Comparison of ENCODE assay signal across 8 cellular contexts in the genomic region with DNA sequence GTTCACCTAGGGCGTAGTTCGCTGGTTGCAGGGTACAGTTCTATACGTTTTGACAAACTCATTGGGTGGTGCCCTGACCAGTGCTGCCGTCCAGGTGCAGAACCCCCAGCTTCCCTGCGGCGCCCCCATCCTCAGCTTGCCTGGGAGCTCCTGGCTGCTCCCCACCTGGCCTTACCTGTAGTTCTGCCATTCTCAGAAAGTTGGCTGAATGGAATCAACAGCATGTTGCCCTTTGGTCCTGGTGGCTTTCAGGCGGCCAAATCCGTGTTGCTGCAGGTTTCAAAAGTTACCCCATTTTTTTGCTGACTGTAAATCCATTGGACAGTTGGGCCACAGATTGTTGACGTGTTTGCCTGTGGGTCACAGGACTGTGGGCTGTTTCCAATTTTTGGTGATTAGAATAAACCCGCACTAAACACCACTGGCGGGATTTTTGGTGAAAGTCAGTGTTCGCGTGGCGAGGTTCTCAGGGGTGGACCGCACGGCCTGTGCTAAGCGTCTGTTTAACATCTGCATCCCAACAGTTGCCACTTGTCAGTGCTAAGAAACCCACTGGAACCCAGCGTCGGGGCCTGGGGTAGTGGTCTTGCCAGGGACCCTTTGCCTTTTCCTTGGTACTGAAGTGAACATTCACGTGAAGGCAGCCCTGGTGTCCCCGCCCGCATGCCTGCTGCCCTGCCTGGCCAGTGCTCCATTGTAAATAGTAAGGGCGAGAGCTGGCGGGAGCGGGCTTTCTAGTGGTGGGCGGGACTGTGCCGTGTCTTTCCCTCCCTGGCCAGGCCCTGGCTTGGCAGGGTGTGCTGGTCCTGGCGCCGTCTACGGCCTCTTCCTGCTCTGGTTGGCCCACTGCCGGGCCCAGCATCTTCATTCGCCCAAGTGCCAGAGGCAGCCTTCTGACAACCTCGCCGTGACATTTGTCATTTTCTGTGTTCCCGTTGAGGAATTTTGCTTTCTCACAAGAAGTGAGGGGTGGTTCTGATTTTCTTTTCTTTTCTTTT. TPM values are rescaled to one million over a fixed set of nuclear protein-coding genes. Genes with fewer than 3 reads are reported as not detected.
DNase-seq lines count a peak whose midpoint lies in the region; ATAC-seq, FAIRE-seq and TF ChIP-seq lines count a peak whose summit lies in the region.

No MANE protein-coding gene starts in this region.

- peaks cover 2% of the 10 kb centered on the region for H3K9me1 ChIP-seq in keratinocyte (ENCODE audit: control insufficient read depth, extremely low read depth, insufficient read depth, low read length)

- H3K27me3 ChIP-seq in BLaER1 treated with 17β-estradiol and CSF1 and Interleukin-3, amounts not matched to agents 10 nM and 100 nM: no peaks in the 10 kb centered on the region
- no peaks in the 10 kb centered on the region for H3K27me3 ChIP-seq in keratinocyte (ENCODE audit: control insufficient read depth, extremely low read depth, insufficient read depth, low read length)
- no peaks in the 10 kb centered on the region for H3K27me3 ChIP-seq in stomach smooth muscle (ENCODE audit: control insufficient read depth in 1 of 2, insufficient read depth in 2 of 2, low read length in 2 of 2)

- peak overlapping the region; percentile 43 to 99 (median 93); a peak in 18 of 20 replicates for H3K4me3 ChIP-seq in BLaER1 treated with 17β-estradiol and CSF1 and Interleukin-3, amounts not matched to agents 10 nM and 100 nM
- H3K4me3 ChIP-seq in keratinocyte (ENCODE audit: control insufficient read depth in 2 of 3, extremely low read depth in 1 of 3, insufficient read depth in 2 of 3, low read depth in 1 of 3, low read length in 3 of 3): no peak overlapping the region
- H3K4me3 ChIP-seq in stomach smooth muscle (ENCODE audit: low read length in 2 of 2): peak overlapping the region in 1 of 2 donors; percentile 52

- TF ChIP-seq CTCF in keratinocyte (optimal IDR thresholded peaks at IDR 0.05 in 1 of 3, IDR thresholded peaks at IDR 0.05 in 1 of 3, conservative IDR thresholded peaks at IDR 0.05 in 1 of 3; ENCODE audit: extremely low read depth in 1 of 3, insufficient read depth in 2 of 3, low read length in 3 of 3): no peak

- dilution Hi-C loops in keratinocyte (cut with MboI; ENCODE audit: extremely low pct_ligation_motif_present, low sequenced_read_pairs): no loop called here

- ATAC-seq in HG03521 (IDR thresholded peaks at IDR 0.05; ENCODE audit: unreplicated experiment) (no peak), GM21528 (IDR thresholded peaks at IDR 0.05; ENCODE audit: low FRiP score, unreplicated experiment) (no peak)

- 49 to 57% (median 53%) methylated on average over 32 to 35 of the region's 35 CpGs for WGBS in adipose tissue, 3 donors

- DNase-seq in HT1080 (ENCODE audit: low read depth) (peak; percentile 73), keratinocyte (ENCODE audit: low read depth, low spot score) (no peak), activated gamma-delta T cell (lab: John Stamatoyannopoulos, UW) (no peak)

- H3K79me2 ChIP-seq in keratinocyte (ENCODE audit: control insufficient read depth, insufficient read depth, low read length): peaks cover 67% of the 10 kb centered on the region

- H3K4me1 ChIP-seq in BLaER1 treated with 17β-estradiol and CSF1 and Interleukin-3, amounts not matched to agents 10 nM and 100 nM: peaks cover 68 to 81% (median 79%) of the 10 kb centered on the region in 10 experiments
- H3K4me1 ChIP-seq in keratinocyte (ENCODE audit: control insufficient read depth, extremely low read depth, insufficient read depth, low read length): peaks cover 31% of the 10 kb centered on the region
- peaks cover 64% of the 10 kb centered on the region for H3K4me1 ChIP-seq in stomach smooth muscle (ENCODE audit: control insufficient read depth, insufficient read depth, low read length)

- H3K9ac ChIP-seq in BLaER1 treated with 17β-estradiol and CSF1 and Interleukin-3, amounts not matched to agents 10 nM and 100 nM: peak overlapping the region; percentile 95 to 99 (median 98)
- H3K9ac ChIP-seq in keratinocyte (ENCODE audit: control insufficient read depth, extremely low read depth, insufficient read depth, low read length): peak overlapping the region; percentile 6
- peak overlapping the region; percentile 29 to 53 for H3K9ac ChIP-seq in stomach smooth muscle (ENCODE audit: low read length in 2 of 2)

- H2AFZ ChIP-seq in keratinocyte (ENCODE audit: control insufficient read depth, low read length): no peak overlapping the region

- no peaks in the 10 kb centered on the region for H3K9me3 ChIP-seq in BLaER1 treated with 17β-estradiol and CSF1 and Interleukin-3, amounts not matched to agents 10 nM and 100 nM (replicated peaks in 1 of 11)
- H3K9me3 ChIP-seq in keratinocyte (ENCODE audit: control insufficient read depth, low read depth, low read length) (no peaks in the 10 kb centered on the region), stomach smooth muscle (ENCODE audit: control insufficient read depth in 2 of 2, low read length in 2 of 2) (no peaks in the 10 kb centered on the region)

- peak overlapping the region; percentile 90 to 99 (median 97) for H3K4me2 ChIP-seq in BLaER1 treated with 17β-estradiol and CSF1 and Interleukin-3, amounts not matched to agents 10 nM and 100 nM
- peak overlapping the region; percentile 27 for H3K4me2 ChIP-seq in keratinocyte (ENCODE audit: control insufficient read depth, extremely low read depth, insufficient read depth, low read depth, low read length)

- no peak for FAIRE-seq in keratinocyte (lab: Jason Lieb, UNC)

- H4K20me1 ChIP-seq in BLaER1 treated with 17β-estradiol and CSF1 and Interleukin-3, amounts not matched to agents 10 nM and 100 nM: peaks cover 50 to 79% (median 76%) of the 10 kb centered on the region in 11 experiments
- peaks cover 29% of the 10 kb centered on the region for H4K20me1 ChIP-seq in keratinocyte (ENCODE audit: control insufficient read depth, extremely low read depth, insufficient read depth, low read length)

- H3K36me3 ChIP-seq in BLaER1 treated with 17β-estradiol and CSF1 and Interleukin-3, amounts not matched to agents 10 nM and 100 nM: peaks cover 0 to 12% (median 7%) of the 10 kb centered on the region in 11 experiments; a peak in 10 of 22 replicates
- H3K36me3 ChIP-seq in keratinocyte (ENCODE audit: control insufficient read depth in 2 of 2, extremely low read depth in 1 of 2, insufficient read depth in 2 of 2, low read length in 2 of 2) (peaks cover 0 to 6% of the 10 kb centered on the region in 2 experiments), stomach smooth muscle (ENCODE audit: control insufficient read depth in 2 of 2, insufficient read depth in 2 of 2, low read length in 2 of 2) (no peaks in the 10 kb centered on the region)

- H3K27ac ChIP-seq in BLaER1 treated with 17β-estradiol and CSF1 and Interleukin-3, amounts not matched to agents 10 nM and 100 nM: peak overlapping the region; percentile 90 to 97 (median 97); a peak in 21 of 22 replicates
- H3K27ac ChIP-seq in adipose tissue (ENCODE audit: low read depth, low read length): peak overlapping the region; percentile 45
- H3K27ac ChIP-seq in keratinocyte (ENCODE audit: control insufficient read depth, insufficient read depth, low read length): peak overlapping the region; percentile 43
- peak overlapping the region; percentile 85 for H3K27ac ChIP-seq in stomach smooth muscle (ENCODE audit: low read length)

RNA-seq across cellular contexts. Expression of a gene that starts 3.3 kb away (rescaled TPM):
- 8.5 and 10.0 TPM in 2 replicates for total RNA-seq in HT1080 (2014; rRNA removed; shearing (Covaris generic))
- 16.1 and 19.1 TPM in 2 replicates for polyA plus RNA-seq in HT1080 (2015; cell fraction: cytosol; rRNA removed)
- 30.5 and 32.1 TPM in 2 replicates for polyA plus RNA-seq in HT1080 (2015; cell fraction: nucleus; rRNA removed)
- polyA plus RNA-seq in adipose tissue (10 to 100 TPM in 1 of 3 donors, 1 to 10 TPM in 2; 5.8 to 17.4 (median 8.4) TPM), keratinocyte (3.0 to 4.6 TPM (median 3.3 TPM) in 3 replicates)
- 14.9 TPM for polyA plus RNA-seq in keratinocyte (2011; ENCODE audit: low read depth)
- 2.0 and 3.4 TPM in 2 replicates for polyA plus RNA-seq in keratinocyte (2011; cell fraction: cytosol; rRNA removed)
- polyA plus RNA-seq in keratinocyte (2011; cell fraction: nucleus; rRNA removed): 7.6 and 9.5 TPM in 2 replicates
- 6.4 and 6.8 TPM in 2 replicates for polyA plus RNA-seq in keratinocyte (2012; ENCODE audit: low replicate concordance)
- polyA minus RNA-seq in keratinocyte: 6.0 to 24.1 TPM (median 7.4 TPM) in 3 replicates
- polyA minus RNA-seq in keratinocyte (2011; cell fraction: cytosol; rRNA and poly(A)+ RNA removed): 5.9 TPM
- 8.8 and 10.9 TPM in 2 replicates for polyA minus RNA-seq in keratinocyte (2011; cell fraction: nucleus; rRNA and poly(A)+ RNA removed)

RNA-seq across cellular contexts. Expression of a gene that starts 15.7 kb away (rescaled TPM):
- total RNA-seq in HT1080 (2014; rRNA removed; shearing (Covaris generic)): 124 and 146 TPM in 2 replicates
- polyA plus RNA-seq in HT1080 (2015; cell fraction: cytosol; rRNA removed): 109 and 116 TPM in 2 replicates
- polyA plus RNA-seq in HT1080 (2015; cell fraction: nucleus; rRNA removed): 137 and 141 TPM in 2 replicates
- 10 to 100 TPM; 68.0 to 70.9 (median 69.8) TPM for polyA plus RNA-seq in adipose tissue
- polyA plus RNA-seq in keratinocyte: 51.1 to 108 TPM (median 56.1 TPM) in 3 replicates
- polyA plus RNA-seq in keratinocyte (2011; ENCODE audit: low read depth): 61.5 TPM
- 89.9 and 126 TPM in 2 replicates for polyA plus RNA-seq in keratinocyte (2011; cell fraction: cytosol; rRNA removed)
- polyA plus RNA-seq in keratinocyte (2011; cell fraction: nucleus; rRNA removed): 163 and 205 TPM in 2 replicates
- polyA plus RNA-seq in keratinocyte (2012; ENCODE audit: low replicate concordance): 66.6 and 121 TPM in 2 replicates
- polyA minus RNA-seq in keratinocyte: 113 to 554 TPM (median 119 TPM) in 3 replicates
- 91.5 TPM for polyA minus RNA-seq in keratinocyte (2011; cell fraction: cytosol; rRNA and poly(A)+ RNA removed)
- polyA minus RNA-seq in keratinocyte (2011; cell fraction: nucleus; rRNA and poly(A)+ RNA removed): 90.5 and 127 TPM in 2 replicates

Comparison
In these comparisons a context has a peak if more than half of its experiments do, and no peak if none do; other contexts are left out.
1. H3K27ac ChIP-seq: peak in every context shown above with its lines; median percentile 97 in BLaER1 treated with 17β-estradiol and CSF1 and Interleukin-3, amounts not matched to agents 10 nM and 100 nM; 85 in stomach smooth muscle; 45 in adipose tissue; 43 in keratinocyte.
2. H3K4me3 ChIP-seq: peak in BLaER1 treated with 17β-estradiol and CSF1 and Interleukin-3, amounts not matched to agents 10 nM and 100 nM (10 of 10); none in keratinocyte (0 of 3).
3. H3K9ac ChIP-seq: peak in every context shown above with its lines; median percentile 98 in BLaER1 treated with 17β-estradiol and CSF1 and Interleukin-3, amounts not matched to agents 10 nM and 100 nM; 41 in stomach smooth muscle; 6 in keratinocyte.